8 cellular contexts compared by ENCODE assay signal in the genomic region with DNA sequence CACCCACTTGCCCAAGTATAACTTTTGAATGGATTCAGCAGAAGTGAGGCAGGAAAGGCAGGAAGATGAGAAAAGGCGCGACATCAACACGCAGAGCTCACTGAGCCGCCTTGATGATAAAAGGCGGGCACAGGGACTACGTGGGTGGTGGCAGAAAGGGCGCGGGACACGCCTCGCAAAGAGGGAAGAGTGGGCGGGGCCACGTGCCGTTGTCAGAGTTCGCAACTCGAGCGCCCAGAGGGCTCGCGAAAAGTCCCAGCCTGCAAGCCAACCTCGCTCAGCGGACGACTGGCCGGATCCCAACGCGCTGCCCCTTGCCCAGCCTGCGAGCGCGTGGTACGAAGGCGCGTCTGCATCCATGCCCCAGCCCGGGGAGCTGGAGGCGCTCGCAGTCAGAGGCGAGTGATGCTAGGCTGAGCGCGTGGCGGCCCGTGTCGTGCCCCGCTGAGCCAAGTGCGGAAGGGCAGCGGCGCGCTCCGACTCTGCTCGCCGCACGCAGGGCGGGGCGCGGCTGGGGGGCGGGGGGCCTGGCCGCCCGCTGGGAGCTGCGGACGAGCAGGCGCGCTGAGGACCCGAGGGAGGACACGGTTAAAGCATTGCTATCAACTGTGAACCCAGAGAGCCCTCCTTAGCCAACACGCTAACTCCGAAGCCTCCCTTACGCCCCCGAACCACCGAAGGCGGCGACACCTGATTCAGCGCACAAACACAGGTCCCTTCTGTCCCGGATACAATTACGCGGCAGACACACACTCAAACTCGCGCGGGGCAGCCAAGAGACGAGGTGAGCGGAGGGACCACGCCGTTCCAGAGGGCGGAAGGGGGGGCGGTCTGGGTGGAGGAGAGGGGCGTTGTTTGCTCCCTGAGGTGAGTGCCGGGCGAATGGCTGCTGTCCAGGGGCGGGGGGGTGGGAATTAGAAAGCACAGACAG. TPM values are rescaled to one million over a fixed set of nuclear protein-coding genes. Genes with fewer than 3 reads are reported as not detected.
DNase-seq lines count a peak whose midpoint lies in the region; ATAC-seq and TF ChIP-seq lines count a peak whose summit lies in the region.

A gene with protein sequence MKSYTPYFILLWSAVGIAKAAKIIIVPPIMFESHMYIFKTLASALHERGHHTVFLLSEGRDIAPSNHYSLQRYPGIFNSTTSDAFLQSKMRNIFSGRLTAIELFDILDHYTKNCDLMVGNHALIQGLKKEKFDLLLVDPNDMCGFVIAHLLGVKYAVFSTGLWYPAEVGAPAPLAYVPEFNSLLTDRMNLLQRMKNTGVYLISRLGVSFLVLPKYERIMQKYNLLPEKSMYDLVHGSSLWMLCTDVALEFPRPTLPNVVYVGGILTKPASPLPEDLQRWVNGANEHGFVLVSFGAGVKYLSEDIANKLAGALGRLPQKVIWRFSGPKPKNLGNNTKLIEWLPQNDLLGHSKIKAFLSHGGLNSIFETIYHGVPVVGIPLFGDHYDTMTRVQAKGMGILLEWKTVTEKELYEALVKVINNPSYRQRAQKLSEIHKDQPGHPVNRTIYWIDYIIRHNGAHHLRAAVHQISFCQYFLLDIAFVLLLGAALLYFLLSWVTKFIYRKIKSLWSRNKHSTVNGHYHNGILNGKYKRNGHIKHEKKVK (plus strand): TSS at position 617 of the 931 bp plus-strand sequence. CDS start 24,074 bp downstream, outside the sequence.

- H3K4me1 ChIP-seq in CD8-positive, alpha-beta T cell (ENCODE audit: insufficient read depth, low read length), result peaks cover 4% of the 10 kb centered on the region
- H3K4me1 ChIP-seq in body of pancreas (peaks cover 26% of the 10 kb centered on the region), skeletal muscle satellite cell (ENCODE audit: control insufficient read depth, insufficient read depth, low read length) (peaks cover 7% of the 10 kb centered on the region)

- DNase-seq in CD8-positive, alpha-beta T cell, result peak in 1 of 7 experiments; percentile 23
- peak; percentile 83 for DNase-seq in HK-2 (ENCODE audit: unreplicated experiment)
- DNase-seq in RPMI8226, result peak; percentile 84
- peak; percentile 84 to 91 (median 84) for DNase-seq in body of pancreas
- DNase-seq in iPS-NIHi7 (ENCODE audit: extremely low spot score), result peak; percentile 66
- no peak for DNase-seq in KBM-7

- H3K4me3 Mint-ChIP-seq in CD8-positive, alpha-beta T cell, result peak within 1 kb of the TSS; percentile 53

- peaks cover 36% of the 10 kb centered on the region for H3K27me3 Mint-ChIP-seq in CD8-positive, alpha-beta T cell (ENCODE audit: low read depth)

- H3K9ac ChIP-seq in skeletal muscle satellite cell (ENCODE audit: low read depth, low read length), result no peak within 1 kb of the TSS

- H3K27me3 ChIP-seq in CD8-positive, alpha-beta T cell (ENCODE audit: insufficient read depth, low read length), result no peaks in the 10 kb centered on the region
- H3K27me3 ChIP-seq in body of pancreas, result no peaks in the 10 kb centered on the region
- H3K27me3 ChIP-seq in skeletal muscle satellite cell (ENCODE audit: control insufficient read depth, insufficient read depth, low read length), result peaks cover 67% of the 10 kb centered on the region

- H3K36me3 Mint-ChIP-seq in CD8-positive, alpha-beta T cell, result no peaks in the 10 kb centered on the region

- WGBS in body of pancreas, 2 donors, result 1% methylated on average over 28 to 77 of the region's 84 CpGs

- CTCF ChIA-PET in CD8-positive, alpha-beta T cell (lab: Charles Lee), result no interaction called here

- H3K4me2 ChIP-seq in skeletal muscle satellite cell (ENCODE audit: low read length), result peak within 1 kb of the TSS; percentile 92

- H3K4me3 ChIP-seq in CD8-positive, alpha-beta T cell (ENCODE audit: low read depth, low read length), result peak within 1 kb of the TSS; percentile 41
- H3K4me3 ChIP-seq in body of pancreas, result peak within 1 kb of the TSS; percentile 49 to 66
- H3K4me3 ChIP-seq in skeletal muscle satellite cell (ENCODE audit: low read length), result peak within 1 kb of the TSS; percentile 67

- in situ Hi-C loops in KBM-7 (cut with MboI; ENCODE audit: low pct_unique_long_range_greater_than_20kb, low sequenced_read_pairs), result no loop called here

- no peak for ATAC-seq in CD8-positive, alpha-beta T cell
- peak; percentile 49 for ATAC-seq in GM19455 (IDR thresholded peaks at IDR 0.05; ENCODE audit: unreplicated experiment)
- ATAC-seq in body of pancreas, result peak; percentile 87

- intact Hi-C loops in CD8-positive, alpha-beta T cell (cut with DNase I, micrococcal nuclease), result no loop called here
- intact Hi-C loops in body of pancreas (cut with DNase I), result no loop called here

- H3K27ac ChIP-seq in CD8-positive, alpha-beta T cell (ENCODE audit: low read depth, low read length), result no peak within 1 kb of the TSS
- peak within 1 kb of the TSS; percentile 66 to 85 (median 79) for H3K27ac ChIP-seq in body of pancreas

- no peaks in the 10 kb centered on the region for H3K9me3 ChIP-seq in CD8-positive, alpha-beta T cell (ENCODE audit: low read length)
- no peaks in the 10 kb centered on the region for H3K9me3 ChIP-seq in body of pancreas
- no peaks in the 10 kb centered on the region for H3K9me3 ChIP-seq in skeletal muscle satellite cell (replicated peaks; ENCODE audit: low read length)

- no peak within 1 kb of the TSS for H3K27ac Mint-ChIP-seq in CD8-positive, alpha-beta T cell

- no peaks in the 10 kb centered on the region for H3K9me3 Mint-ChIP-seq in CD8-positive, alpha-beta T cell

- no peaks in the 10 kb centered on the region for H3K36me3 ChIP-seq in CD8-positive, alpha-beta T cell (ENCODE audit: insufficient read depth, low read length)
- H3K36me3 ChIP-seq in body of pancreas (replicated peaks in 1 of 2; ENCODE audit: insufficient read depth in 1 of 2, low read depth in 2 of 2) (no peaks in the 10 kb centered on the region), skeletal muscle satellite cell (ENCODE audit: insufficient read depth, low read length) (no peaks in the 10 kb centered on the region)

- POLR2A ChIA-PET in CD8-positive, alpha-beta T cell (lab: Charles Lee), result no interaction called here

- TF ChIP-seq POLR2A in body of pancreas (IDR thresholded peaks at IDR 0.05), result peak; percentile 51 to 64 (median 58)

- TF ChIP-seq CTCF in CD8-positive, alpha-beta T cell (IDR thresholded peaks at IDR 0.05), result no peak
- TF ChIP-seq CTCF in body of pancreas (IDR thresholded peaks at IDR 0.05), result no peak

- peaks cover 8% of the 10 kb centered on the region for H3K4me1 Mint-ChIP-seq in CD8-positive, alpha-beta T cell (ENCODE audit: low read depth)

RNA-seq across cellular contexts. Expression of the gene that starts here (rescaled TPM):
- under 1 TPM; 0.14 to 0.36 TPM for total RNA-seq in CD8-positive, alpha-beta T cell
- total RNA-seq in body of pancreas, result 1 to 10 TPM; 8.3 to 8.9 TPM
- total RNA-seq in skeletal muscle satellite cell (2012; rRNA removed), result not detected in 2 replicates

Comparison
In these comparisons a context has a peak if more than half of its experiments do, and no peak if none do; other contexts are left out.
1. RNA of the gene that starts here (total RNA-seq): 8.3 to 8.9 TPM in body of pancreas; 0.14 to 0.36 TPM in CD8-positive, alpha-beta T cell; every median in the first group is over 4 times any median in the second.
2. Peak in every context shown above with its lines, with median percentiles within 50 percentile points of each other: H3K4me3 ChIP-seq.